Comparison of ENCODE assay signal across 14 cellular contexts in genomic region chr3:74613566-74613965, GRCh38. TPM values are rescaled to one million over a fixed set of nuclear protein-coding genes. Genes with fewer than 3 reads are reported as not detected.
DNase-seq lines count a peak whose midpoint lies in the region; TF ChIP-seq lines count a peak whose summit lies in the region.
"Had no signal": no experiment of that assay in that cellular context is flagged by ENCODE, and none has a peak within 500 bp of the region (broad histone marks: within the 10 kb centered on the region; RNA-seq: fewer than 3 reads in every experiment).

No MANE protein-coding gene starts in this region.

- WGBS in endodermal cell (ENCODE audit: insufficient coverage in 1 of 2, insufficient read length in 1 of 2), 2 experiments: 53 to 69% methylated on average over 10 to 15 of the region's 15 CpGs
- 6 to 24% methylated on average over 15 of the region's 15 CpGs for WGBS in tibial nerve, 2 donors

- H3K4me3 Mint-ChIP-seq in endodermal cell: peak overlapping the region; percentile 60
- H3K4me3 Mint-ChIP-seq: activated CD4-positive, alpha-beta memory T cell treated with anti-CD3 and anti-CD28 coated beads for 36 hours had no signal

- H3K9me3 ChIP-seq in endodermal cell (ENCODE audit: control insufficient read depth, low read length) (no peaks in the 10 kb centered on the region), mucosa of stomach (ENCODE audit: control insufficient read depth, low read length) (no peaks in the 10 kb centered on the region), tibial nerve (no peaks in the 10 kb centered on the region), BE2C (no peaks in the 10 kb centered on the region)

- no peak for TF ChIP-seq POLR2A in tibial nerve (IDR thresholded peaks at IDR 0.05)

- peak overlapping the region; percentile 75 for H3K4me3 ChIP-seq in endodermal cell (ENCODE audit: low read length)
- no peak overlapping the region for H3K4me3 ChIP-seq in mucosa of stomach (ENCODE audit: low read length)
- peak overlapping the region; percentile 26 to 54 (median 28) for H3K4me3 ChIP-seq in tibial nerve
- no peak overlapping the region for H3K4me3 ChIP-seq in BE2C (ENCODE audit: low read depth, low read length)
- H3K4me3 ChIP-seq: GM12878 had no signal

- DNase-seq in NCI-H510A treated with DMSO at 0.1 percent for 48 hours (lab: John Stamatoyannopoulos, UW) (peak; percentile 5), NCI-H510A (lab: John Stamatoyannopoulos, UW) (no peak), endodermal cell (no peak), tibial nerve (ENCODE audit: low spot score in 2 of 2) (no peak), BE2C (no peak), hippocampal formation (lab: John Stamatoyannopoulos, UW) (no peak), NCI-H2081 treated with DMSO at 0.1 percent for 48 hours (lab: John Stamatoyannopoulos, UW) (no peak)
- DNase-seq: activated CD4-positive, alpha-beta memory T cell treated with anti-CD3 and anti-CD28 coated beads for 36 hours; cerebellar nuclear complex; midbrain had no signal

- no peaks in the 10 kb centered on the region for H3K36me3 Mint-ChIP-seq in endodermal cell (ENCODE audit: low read depth)
- H3K36me3 Mint-ChIP-seq: activated CD4-positive, alpha-beta memory T cell treated with anti-CD3 and anti-CD28 coated beads for 36 hours had no signal

- no peak for TF ChIP-seq CTCF in endodermal cell (conservative IDR thresholded peaks at IDR 0.05)
- TF ChIP-seq CTCF in tibial nerve (IDR thresholded peaks at IDR 0.05): no peak
- no peak for TF ChIP-seq CTCF in BE2C (IDR thresholded peaks at IDR 0.05; ENCODE audit: low read depth, low read length)

- no peak overlapping the region for H3K27ac Mint-ChIP-seq in endodermal cell
- H3K27ac Mint-ChIP-seq: activated CD4-positive, alpha-beta memory T cell treated with anti-CD3 and anti-CD28 coated beads for 36 hours had no signal

- H3K27ac ChIP-seq in endodermal cell (ENCODE audit: low read depth, low read length) (no peak overlapping the region), tibial nerve (no peak overlapping the region)

- H3K4me1 Mint-ChIP-seq in endodermal cell: peaks cover 13% of the 10 kb centered on the region

- H3K9me3 Mint-ChIP-seq in endodermal cell: no peaks in the 10 kb centered on the region

- H3K36me3 ChIP-seq in endodermal cell (ENCODE audit: control insufficient read depth, insufficient read depth, low read length) (no peaks in the 10 kb centered on the region), mucosa of stomach (ENCODE audit: control insufficient read depth, insufficient read depth, low read length) (no peaks in the 10 kb centered on the region), tibial nerve (no peaks in the 10 kb centered on the region), BE2C (no peaks in the 10 kb centered on the region)

- TF ChIP-seq EP300 in tibial nerve (IDR thresholded peaks at IDR 0.05): no peak

- H3K27me3 Mint-ChIP-seq in endodermal cell (ENCODE audit: insufficient read depth): peaks cover 81% of the 10 kb centered on the region

- H3K27me3 ChIP-seq in endodermal cell (ENCODE audit: control insufficient read depth, insufficient read depth, low read length, poor library complexity, severe bottlenecking) (peaks cover 76% of the 10 kb centered on the region), mucosa of stomach (ENCODE audit: control insufficient read depth, insufficient read depth, low read length) (peaks cover 22% of the 10 kb centered on the region), tibial nerve (peaks cover 0 to 9% of the 10 kb centered on the region in 2 donors), BE2C (peaks cover 51% of the 10 kb centered on the region)

- H3K4me1 ChIP-seq in endodermal cell (ENCODE audit: control insufficient read depth, insufficient read depth, low read length): no peaks in the 10 kb centered on the region
- no peaks in the 10 kb centered on the region for H3K4me1 ChIP-seq in mucosa of stomach (ENCODE audit: control insufficient read depth, insufficient read depth, low read length)
- peaks cover 0 to 8% (median 0%) of the 10 kb centered on the region in 4 donors for H3K4me1 ChIP-seq in tibial nerve
- no peaks in the 10 kb centered on the region for H3K4me1 ChIP-seq in BE2C

- H3K9ac ChIP-seq in endodermal cell (ENCODE audit: extremely low read depth, low read length, poor library complexity, severe bottlenecking) (no peak overlapping the region), mucosa of stomach (ENCODE audit: low read length) (peak overlapping the region; percentile 39)

RNA-seq across cellular contexts. Expression of gene CNTN3, which starts 0.9 kb away (rescaled TPM):
- 1 to 10 TPM; 1.1 to 2.0 TPM for total RNA-seq in endodermal cell
- 4.5 TPM for polyA plus RNA-seq in endodermal cell (2013, experiment 1 of 2)
- 4.2 TPM for polyA plus RNA-seq in endodermal cell (2013, experiment 2 of 2)
- 1 to 10 TPM; 1.5 to 3.6 (median 2.3) TPM for total RNA-seq in tibial nerve
- not detected for polyA plus RNA-seq in BE2C (2012; ENCODE audit: insufficient read depth, insufficient read length, low read depth)
- total RNA-seq: activated CD4-positive, alpha-beta memory T cell treated with anti-CD3 and anti-CD28 coated beads for 36 hours; GM12878; H4; OCI-LY7 had no signal

Comparison
In these comparisons a context has a peak if more than half of its experiments do, and no peak if none do; other contexts are left out.
1. H3K4me3 ChIP-seq: peak in endodermal cell (single experiment) and tibial nerve (4 of 4); none in mucosa of stomach (single experiment) and BE2C (single experiment).